Comparison of ENCODE assay signal across 8 cellular contexts in genomic region chr18:12991839-12992216, GRCh38. TPM values are rescaled to one million over a fixed set of nuclear protein-coding genes. Genes with fewer than 3 reads are reported as not detected.
DNase-seq lines count a peak whose midpoint lies in the region; ATAC-seq and TF ChIP-seq lines count a peak whose summit lies in the region.

No MANE protein-coding gene starts in this region.

- POLR2A ChIA-PET in naive thymus-derived CD8-positive, alpha-beta T cell (lab: Charles Lee), result interaction anchor here (1.0 to 3.5 kb wide), 4 partner anchors 43 to 289 kb away, joined by 3 to 41 read pairs (median 12); partner anchors contain the start of genes CEP76, PSMG2, PTPN2 and SEH1L

- H3K36me3 ChIP-seq in BLaER1, result peaks cover 38% of the 10 kb centered on the region

- peaks cover 28% of the 10 kb centered on the region for H3K4me1 ChIP-seq in BLaER1

- no peak for ATAC-seq in naive thymus-derived CD8-positive, alpha-beta T cell
- ATAC-seq in HG03025 (IDR thresholded peaks at IDR 0.05; ENCODE audit: low FRiP score, unreplicated experiment) (no peak), HG03378 (IDR thresholded peaks at IDR 0.05; ENCODE audit: unreplicated experiment) (no peak)

- H3K9me3 ChIP-seq in BLaER1, result no peaks in the 10 kb centered on the region; the same call in 1 of the 2 replicates

- peaks cover 0 to 1% (median 0%) of the 10 kb centered on the region in 3 donors for H3K9me3 Mint-ChIP-seq in IgD-negative memory B cell
- no peaks in the 10 kb centered on the region for H3K9me3 Mint-ChIP-seq in naive thymus-derived CD8-positive, alpha-beta T cell

- H3K4me3 Mint-ChIP-seq in IgD-negative memory B cell, result peak overlapping the region in 3 of 4 donors; percentile 97 to 99 (median 98)
- peak overlapping the region; percentile 89 to 99 (median 97) for H3K4me3 Mint-ChIP-seq in naive thymus-derived CD8-positive, alpha-beta T cell

- H3K9ac ChIP-seq in BLaER1, result peak overlapping the region; percentile 96

- peaks cover 12 to 25% (median 24%) of the 10 kb centered on the region in 3 donors for H3K4me1 Mint-ChIP-seq in IgD-negative memory B cell
- H3K4me1 Mint-ChIP-seq in naive thymus-derived CD8-positive, alpha-beta T cell, result peaks cover 18 to 34% (median 20%) of the 10 kb centered on the region in 4 donors

- no peak for DNase-seq in coronary artery (ENCODE audit: low spot score)
- no peak for DNase-seq in naive thymus-derived CD8-positive, alpha-beta T cell
- no peak for DNase-seq in effector CD4-positive, alpha-beta T cell
- DNase-seq in activated CD8-positive, alpha-beta memory T cell treated with anti-CD3 and anti-CD28 coated beads for 24 hours, result no peak

- no peaks in the 10 kb centered on the region for H3K27me3 ChIP-seq in BLaER1

- H3K4me3 ChIP-seq in BLaER1 (peak overlapping the region; percentile 88), coronary artery (peak overlapping the region; percentile 93)

- H4K20me1 ChIP-seq in BLaER1, result peaks cover 47% of the 10 kb centered on the region

- TF ChIP-seq CTCF in coronary artery (IDR thresholded peaks at IDR 0.05), result no peak

- no peaks in the 10 kb centered on the region for H3K36me3 Mint-ChIP-seq in IgD-negative memory B cell
- peaks cover 0 to 2% (median 0%) of the 10 kb centered on the region in 3 donors for H3K36me3 Mint-ChIP-seq in naive thymus-derived CD8-positive, alpha-beta T cell

- H3K27ac Mint-ChIP-seq in IgD-negative memory B cell, result peak overlapping the region; percentile 94 to 97 (median 97)
- peak overlapping the region; percentile 84 to 98 (median 94) for H3K27ac Mint-ChIP-seq in naive thymus-derived CD8-positive, alpha-beta T cell

- H3K27ac ChIP-seq in BLaER1 (peak overlapping the region; percentile 87), coronary artery (peak overlapping the region; percentile 82 to 93)

- H3K4me2 ChIP-seq in BLaER1, result peak overlapping the region; percentile 88

- H3K27me3 Mint-ChIP-seq in IgD-negative memory B cell, result no peaks in the 10 kb centered on the region
- H3K27me3 Mint-ChIP-seq in naive thymus-derived CD8-positive, alpha-beta T cell, result no peaks in the 10 kb centered on the region

RNA-seq across cellular contexts. Expression of gene CEP192, which starts 0.7 kb away (rescaled TPM):
- 8.7 TPM for polyA plus RNA-seq in IgD-negative memory B cell
- 10 to 100 TPM; 36.7 to 40.9 TPM for total RNA-seq in naive thymus-derived CD8-positive, alpha-beta T cell
- polyA plus RNA-seq in naive thymus-derived CD8-positive, alpha-beta T cell, result 1 to 10 TPM; 3.0 to 6.7 (median 5.2) TPM

RNA-seq across cellular contexts. Expression of gene SEH1L, which starts 44.0 kb away (rescaled TPM):
- polyA plus RNA-seq in IgD-negative memory B cell, result 27.2 TPM
- 10 to 100 TPM; 40.9 to 41.7 TPM for total RNA-seq in naive thymus-derived CD8-positive, alpha-beta T cell
- 10 to 100 TPM; 25.5 to 37.1 (median 35.5) TPM for polyA plus RNA-seq in naive thymus-derived CD8-positive, alpha-beta T cell
